In genomic region chr12:8780389-8780788, GRCh38 we compare ENCODE assay signal across 10 cellular contexts. TPM values are rescaled to one million over a fixed set of nuclear protein-coding genes. Genes with fewer than 3 reads are reported as not detected.
DNase-seq lines count a peak whose midpoint lies in the region; ATAC-seq, FAIRE-seq and TF ChIP-seq lines count a peak whose summit lies in the region.
"Had no signal": no experiment of that assay in that cellular context is flagged by ENCODE, and none has a peak within 500 bp of the region (broad histone marks: within the 10 kb centered on the region; RNA-seq: fewer than 3 reads in every experiment).

No MANE protein-coding gene starts in this region.

- H3K79me2 ChIP-seq in SK-N-SH (ENCODE audit: insufficient read depth) = no peaks in the 10 kb centered on the region

- H3K4me2 ChIP-seq in A549 = no peak overlapping the region
- no peak overlapping the region for H3K4me2 ChIP-seq in SK-N-SH

- H3K9ac ChIP-seq in SK-N-SH = no peak overlapping the region

- no peak overlapping the region for H2AFZ ChIP-seq in SK-N-SH (ENCODE audit: low read depth)

- H3K36me3 Mint-ChIP-seq in immature natural killer cell = peaks cover 8 to 20% (median 16%) of the 10 kb centered on the region in 3 donors

- no peaks in the 10 kb centered on the region for H3K9me3 Mint-ChIP-seq in immature natural killer cell
- H3K9me3 Mint-ChIP-seq: stimulated activated naive CD8-positive, alpha-beta T cell treated with anti-CD3 and anti-CD28 coated beads, Interleukin-15, Interleukin-2, amounts not matched to agents 100 ng/mL and 50 ng/mL, for 24 hours had no signal

- TF ChIP-seq RAD21 in A549 (conservative IDR thresholded peaks at IDR 0.05 in 1 of 2, IDR thresholded peaks at IDR 0.05 in 1 of 2) = peak; percentile 39 to 50; a peak in 3 of 5 replicates
- peak; percentile 59 for TF ChIP-seq RAD21 in SK-N-SH (IDR thresholded peaks at IDR 0.05; ENCODE audit: low read length)

- POLR2A ChIA-PET in A549 (lab: Yijun Ruan, JAX) (no interaction called here), SK-N-SH (lab: Yijun Ruan, JAX) (no interaction called here)

- H3K9me2 ChIP-seq in SK-N-SH = no peaks in the 10 kb centered on the region

- H3K27me3 ChIP-seq in SK-N-SH (ENCODE audit: insufficient read depth) = no peaks in the 10 kb centered on the region
- H3K27me3 ChIP-seq in heart right ventricle = no peaks in the 10 kb centered on the region
- H3K27me3 ChIP-seq: SJSA1 had no signal

- ATAC-seq in A549 (peak; percentile 85 to 87), heart right ventricle (peak in 1 of 8 donors; percentile 56)

- H3K27me3 Mint-ChIP-seq in immature natural killer cell (ENCODE audit: low read depth in 3 of 3) = peaks cover 0 to 2% (median 2%) of the 10 kb centered on the region in 3 donors
- H3K27me3 Mint-ChIP-seq: stimulated activated naive CD8-positive, alpha-beta T cell treated with anti-CD3 and anti-CD28 coated beads, Interleukin-15, Interleukin-2, amounts not matched to agents 100 ng/mL and 50 ng/mL, for 24 hours had no signal

- 0 out of 2 replicates have a peak, but pooled peaks cover 3% of the 10 kb centered on the region for H4K20me1 ChIP-seq in SK-N-SH (ENCODE audit: insufficient read depth)

- TF ChIP-seq EP300 in A549 (IDR thresholded peaks at IDR 0.05) (no peak), SK-N-SH (IDR thresholded peaks at IDR 0.05; ENCODE audit: borderline replicate concordance in 1 of 2, low read depth in 1 of 2, low read length in 1 of 2) (no peak)

- intact Hi-C loops in heart right ventricle (cut with DNase I) = loop anchor here in 5 of 10 donors (5.0 to 10.0 kb wide), 4 partner anchors 84 to 114 kb away; no protein-coding TSS in a partner anchor

- WGBS in A549 (ENCODE audit: missing lambda C conversion rate) = 34% methylated on average over 1 of the region's 1 CpG
- 86% methylated on average over 1 of the region's 1 CpG for WGBS in SK-N-SH (ENCODE audit: low lambda C conversion rate)
- 86 to 88% methylated on average over 1 of the region's 1 CpG for whole genome bisulfite sequencing in heart right ventricle, 2 donors

- H3K4me1 Mint-ChIP-seq in immature natural killer cell = no peaks in the 10 kb centered on the region

- no peak overlapping the region for H3K4me3 Mint-ChIP-seq in immature natural killer cell
- H3K4me3 Mint-ChIP-seq: stimulated activated naive CD8-positive, alpha-beta T cell treated with anti-CD3 and anti-CD28 coated beads, Interleukin-15, Interleukin-2, amounts not matched to agents 100 ng/mL and 50 ng/mL, for 24 hours had no signal

- CTCF ChIA-PET in A549 (lab: Yijun Ruan, JAX) = interaction anchor here (0.6 to 1.6 kb wide), 4 partner anchors 107 to 175 kb away, joined by 3 to 5 read pairs (median 4); no protein-coding TSS in a partner anchor
- CTCF ChIA-PET in SK-N-SH (lab: Yijun Ruan, JAX) = interaction anchor here (0.7 to 2.4 kb wide), 7 partner anchors 42 to 110 kb away, joined by 3 to 11 read pairs (median 5); partner anchors contain the start of gene A2ML1

- TF ChIP-seq POLR2A in A549 (IDR thresholded peaks at IDR 0.05; ENCODE audit: low read length) = no peak

- peaks cover 28 to 41% of the 10 kb centered on the region in 2 experiments for H3K36me3 ChIP-seq in SK-N-SH (replicated peaks in 1 of 2; ENCODE audit: control insufficient read depth in 1 of 2, insufficient read depth in 2 of 2, low read length in 1 of 2)
- peaks cover 0 to 27% (median 4%) of the 10 kb centered on the region in 9 donors for H3K36me3 ChIP-seq in heart right ventricle

- no peaks in the 10 kb centered on the region for H3F3A ChIP-seq in SK-N-SH (replicated peaks; ENCODE audit: insufficient read depth)

- H3K9me3 ChIP-seq in A549 = no peaks in the 10 kb centered on the region
- H3K9me3 ChIP-seq in SK-N-SH = no peaks in the 10 kb centered on the region
- H3K9me3 ChIP-seq in heart right ventricle = no peaks in the 10 kb centered on the region
- H3K9me3 ChIP-seq: SJSA1 had no signal

- no peak overlapping the region for H3K27ac Mint-ChIP-seq in immature natural killer cell
- H3K27ac Mint-ChIP-seq: stimulated activated naive CD8-positive, alpha-beta T cell treated with anti-CD3 and anti-CD28 coated beads, Interleukin-15, Interleukin-2, amounts not matched to agents 100 ng/mL and 50 ng/mL, for 24 hours had no signal

- peak; percentile 76 for FAIRE-seq in A549 (lab: Jason Lieb, UNC)

- DNase-seq in A549 (ENCODE audit: low read depth in 1 of 2, low spot score in 1 of 2) (peak; percentile 21 to 58), GM20000 (ENCODE audit: low spot score) (peak; percentile 25), SK-N-SH (peak; percentile 24), heart right ventricle (no peak), immature natural killer cell (no peak), DMS153 treated with DMSO at 0.1 percent for 48 hours (lab: John Stamatoyannopoulos, UW; ENCODE audit: unreplicated experiment) (no peak), GF-D8 (lab: John Stamatoyannopoulos, UW) (no peak)
- no peak for DNase-seq in stimulated activated CD4-positive, alpha-beta T cell treated with anti-CD3 and anti-CD28 coated beads, Interleukin-15, amount 100 ng/mL, for 24 hours

- no peak overlapping the region for H3K27ac ChIP-seq in A549
- no peak overlapping the region; a peak in 1 of 4 replicates for H3K27ac ChIP-seq in SK-N-SH (ENCODE audit: low read depth in 2 of 2, low read length in 1 of 2)
- no peak overlapping the region for H3K27ac ChIP-seq in heart right ventricle
- H3K27ac ChIP-seq: SJSA1 had no signal

- H3K4me1 ChIP-seq in A549 (no peaks in the 10 kb centered on the region), SK-N-SH (ENCODE audit: control insufficient read depth in 1 of 2, insufficient read depth in 2 of 2, low read depth in 1 of 2, low read length in 1 of 2) (peaks cover 0 to 15% of the 10 kb centered on the region in 2 experiments; a peak in 2 of 4 replicates), heart right ventricle (peaks cover 0 to 32% (median 12%) of the 10 kb centered on the region in 9 donors)
- H3K4me1 ChIP-seq: SJSA1 had no signal

- TF ChIP-seq CTCF in A549 (IDR thresholded peaks at IDR 0.05) (peak; percentile 30; the same call in 1 of the 3 replicates), GM20000 (IDR thresholded peaks at IDR 0.05; ENCODE audit: extremely low read depth, missing control alignments) (no peak), SK-N-SH (IDR thresholded peaks at IDR 0.05) (peak; percentile 48), heart right ventricle (IDR thresholded peaks at IDR 0.05) (peak in 7 of 9 donors; percentile 20 to 55 (median 35))

- no peak overlapping the region for H3K4me3 ChIP-seq in A549
- H3K4me3 ChIP-seq in SK-N-SH (ENCODE audit: low read depth in 2 of 2, low read length in 1 of 2) = no peak overlapping the region
- H3K4me3 ChIP-seq in heart right ventricle = no peak overlapping the region
- H3K4me3 ChIP-seq: SJSA1 had no signal

TF ChIP-seq in A549, 52 proteins besides CTCF, POLR2A, EP300 and RAD21:
- TF ChIP-seq RFX5 (IDR thresholded peaks at IDR 0.05) (no peak), TFCP2L1 (CRISPR knock-in tag; IDR thresholded peaks at IDR 0.05) (no peak), HEYL (CRISPR knock-in tag; IDR thresholded peaks at IDR 0.05) (no peak), SMC3 (IDR thresholded peaks at IDR 0.05) (peak; percentile 39; the same call in 2 of the 3 replicates), CHD2 (IDR thresholded peaks at IDR 0.05; ENCODE audit: low read length, partially characterized antibody) (no peak), SREBF2 (IDR thresholded peaks at IDR 0.05) (no peak)

TF ChIP-seq in SK-N-SH, 30 proteins besides CTCF, POLR2A, EP300 and RAD21:
- peak; percentile 42; the same call in 1 of the 2 replicates for TF ChIP-seq SMC3 (IDR thresholded peaks at IDR 0.05; ENCODE audit: low read depth, low read length)
- no peak for TF ChIP-seq NFIC (IDR thresholded peaks at IDR 0.05; ENCODE audit: borderline replicate concordance)
- TF ChIP-seq TCF12 (IDR thresholded peaks at IDR 0.05) = no peak
- no peak for TF ChIP-seq TEAD4 (IDR thresholded peaks at IDR 0.05; ENCODE audit: borderline replicate concordance, insufficient read depth)
- no peak for TF ChIP-seq NRF1 (IDR thresholded peaks at IDR 0.05; ENCODE audit: low read depth, low read length)

RNA-seq across cellular contexts. Expression of gene A2ML1, which starts 42.0 kb away (rescaled TPM):
- polyA plus RNA-seq in A549 (2011; rRNA removed) (not detected in 2 replicates), A549 (2017; fragmentation: RNase III; extraction: RNeasy Plus Mini Kit Qiagen cat#74134 plus additional on column Dnase treatment) (not detected in 3 replicates), SK-N-SH (2012; rRNA removed) (not detected in 2 replicates), heart right ventricle (under 1 TPM in 1 of 2 donors, not detected in 1; 0.13 TPM), immature natural killer cell (not detected)
- not detected in 2 replicates for polyA plus RNA-seq in A549 (2012; cell fraction: cytosol; rRNA removed)
- not detected in 2 replicates for polyA plus RNA-seq in A549 (2012; cell fraction: nucleus; rRNA removed)
- not detected in 2 replicates for polyA minus RNA-seq in A549 (2011; rRNA and poly(A)+ RNA removed)
- not detected in 2 replicates for polyA plus RNA-seq in SK-N-SH (2012; cell fraction: cytosol; rRNA removed)
- polyA plus RNA-seq in SK-N-SH (2012; cell fraction: nucleus; rRNA removed) = not detected in 2 replicates
- total RNA-seq in heart right ventricle = under 1 TPM in 1 of 10 donors, not detected in 9; 0.20 TPM
- total RNA-seq: SJSA1 had no signal

Comparison
In these comparisons a context has a peak if more than half of its experiments do, and no peak if none do; other contexts are left out.
1. DNase-seq: peak in A549 (2 of 2), GM20000 (single experiment) and SK-N-SH (single experiment); none in heart right ventricle (0 of 2), immature natural killer cell (0 of 3), stimulated activated CD4-positive, alpha-beta T cell treated with anti-CD3 and anti-CD28 coated beads, Interleukin-15, amount 100 ng/mL, for 24 hours (single experiment), DMS153 treated with DMSO at 0.1 percent for 48 hours (single experiment) and GF-D8 (single experiment).
2. Of the 12 proteins assayed by ChIP-seq in both A549 and SK-N-SH: peak only in A549: none; only in SK-N-SH: none; in both: CTCF, RAD21 and SMC3; in neither: 9.